In the genomic region with DNA sequence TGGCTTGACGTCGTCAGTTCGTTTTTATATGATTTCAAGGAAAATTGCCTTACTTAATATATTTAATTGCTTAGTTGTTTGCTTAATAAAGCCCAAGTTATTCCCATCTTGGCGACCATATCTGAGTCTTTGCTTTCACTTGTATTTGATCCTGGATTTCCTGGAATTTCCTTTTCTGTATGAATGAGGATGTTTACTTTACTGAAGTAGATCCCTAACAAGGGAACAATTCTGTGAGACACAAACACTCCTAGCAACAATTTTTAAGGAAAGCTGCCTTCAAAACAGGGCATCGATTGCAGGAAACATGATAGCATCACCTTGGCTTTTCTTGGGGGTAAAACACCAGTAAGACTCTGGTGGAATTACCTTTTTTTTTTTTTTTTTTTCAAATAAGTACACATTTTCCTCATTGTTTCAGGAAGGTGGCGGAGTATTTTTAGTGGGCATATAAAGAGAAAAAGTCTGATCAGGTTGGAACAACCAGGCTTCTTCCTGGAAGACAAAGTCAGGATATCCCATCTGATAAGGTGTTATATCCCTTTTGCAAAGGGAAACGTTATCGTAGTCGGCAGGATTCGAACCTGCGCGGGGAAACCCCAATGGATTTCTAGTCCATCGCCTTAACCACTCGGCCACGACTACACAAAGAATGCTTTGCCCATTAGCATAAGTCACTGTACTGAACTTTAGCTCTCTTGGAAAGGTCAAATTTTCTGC, we compare ENCODE assay signal across 10 cellular contexts.
DNase-seq lines count a peak whose midpoint lies in the region; ATAC-seq lines count a peak whose summit lies in the region.
"Had no signal": no experiment of that assay in that cellular context is flagged by ENCODE, and none has a peak within 500 bp of the region (broad histone marks: within the 10 kb centered on the region; RNA-seq: fewer than 3 reads in every experiment).

No MANE protein-coding gene starts in this region.

- H3K36me3 ChIP-seq in HAP-1 (replicated peaks) = no peaks in the 10 kb centered on the region
- H3K36me3 ChIP-seq: left ventricle myocardium inferior had no signal

- H3K4me3 ChIP-seq in HAP-1 = peak overlapping the region; percentile 11
- H3K4me3 ChIP-seq: left ventricle myocardium inferior had no signal

- no peaks in the 10 kb centered on the region for H3K27me3 ChIP-seq in HAP-1 (ENCODE audit: low read depth)

- DNase-seq in DMS 273 treated with DMSO at 0.1 percent for 48 hours (lab: John Stamatoyannopoulos, UW) (peak; percentile 50), HAP-1 (ENCODE audit: low spot score in 2 of 2) (peak; percentile 46 to 81), OCI-M1 (lab: John Stamatoyannopoulos, UW) (peak; percentile 83), fibroblast of gingiva (ENCODE audit: low read depth) (peak; percentile 17), mucosa of gallbladder (ENCODE audit: low spot score) (no peak), epidermal melanocyte (ENCODE audit: insufficient read length, low spot score) (no peak)
- DNase-seq: left ventricle myocardium inferior, NCI-H2171 had no signal

- in situ Hi-C loops in HAP-1 (cut with MboI; ENCODE audit: low sequenced_read_pairs) = no loop called here

- H3K9me3 ChIP-seq in HAP-1 = no peaks in the 10 kb centered on the region

- H3K4me1 ChIP-seq in HAP-1 = no peaks in the 10 kb centered on the region

- no peak for ATAC-seq in HG02798 (IDR thresholded peaks at IDR 0.05; ENCODE audit: poor library complexity, unreplicated experiment)
- ATAC-seq: stimulated activated effector memory CD8-positive, alpha-beta T cell treated with anti-CD3 and anti-CD28 coated beads, Interleukin-12 subunit alpha, Interleukin-12 subunit beta, amount 100 ng/mL, for 72 hours had no signal

Comparison
In these comparisons a context has a peak if more than half of its experiments do, and no peak if none do; other contexts are left out.
1. DNase-seq: peak in DMS 273 treated with DMSO at 0.1 percent for 48 hours (single experiment), HAP-1 (2 of 2), OCI-M1 (single experiment) and fibroblast of gingiva (single experiment); none in mucosa of gallbladder (single experiment) and epidermal melanocyte (single experiment).